8 cellular contexts compared by ENCODE assay signal in the genomic region with DNA sequence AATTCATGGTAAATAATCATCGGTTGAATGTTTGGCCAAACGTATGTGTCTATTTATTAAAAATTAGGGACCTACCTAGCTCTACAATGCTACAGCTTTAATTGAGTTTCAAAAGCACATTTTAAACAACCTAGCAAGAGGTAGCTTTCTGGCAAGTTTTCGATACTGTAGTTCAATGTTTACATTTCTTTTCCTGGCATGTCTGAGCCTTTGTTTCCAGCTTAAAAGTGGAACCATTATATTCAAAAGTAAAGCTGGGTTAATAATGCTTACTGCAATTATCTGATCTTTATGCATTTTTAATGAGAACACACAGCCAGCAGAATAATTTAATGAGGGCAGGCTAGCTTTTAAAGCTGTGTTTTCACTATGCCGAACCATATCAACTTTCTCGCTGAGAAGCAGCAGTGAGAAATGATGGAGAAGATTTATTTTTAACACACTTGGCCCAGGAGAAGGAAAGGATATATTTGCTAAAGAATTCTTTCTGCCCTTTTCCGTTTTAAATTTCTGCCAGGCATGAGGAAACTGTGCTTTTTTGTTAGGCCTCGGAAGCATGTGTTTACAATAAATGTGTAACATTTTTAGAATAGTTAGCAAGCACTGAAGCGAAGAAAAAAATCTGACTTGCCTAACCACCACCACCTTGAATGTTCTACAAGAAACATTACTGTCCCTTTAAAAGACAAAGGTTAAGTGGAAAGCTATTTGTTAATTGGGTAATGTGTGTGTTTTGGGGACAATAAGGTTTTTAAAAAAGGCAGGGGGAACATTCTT. TPM values are rescaled to one million over a fixed set of nuclear protein-coding genes. Genes with fewer than 3 reads are reported as not detected.
A peak's percentile ranks its signal among the peaks of the same experiment; 100 is the strongest.
DNase-seq lines count a peak whose midpoint lies in the region; ATAC-seq and TF ChIP-seq lines count a peak whose summit lies in the region.

No MANE protein-coding gene starts in this region.

- H3K36me3 Mint-ChIP-seq in WTC11, result no peaks in the 10 kb centered on the region

- no peaks in the 10 kb centered on the region for H3K9me3 Mint-ChIP-seq in WTC11

- H3K27me3 ChIP-seq in heart left ventricle (no peaks in the 10 kb centered on the region), hepatocyte (no peaks in the 10 kb centered on the region), spleen (replicated peaks in 1 of 7) (peaks cover 0 to 8% (median 0%) of the 10 kb centered on the region in 7 donors)

- POLR2A ChIA-PET in WTC11 (lab: Charles Lee), result no interaction called here

- TF ChIP-seq CTCF in heart left ventricle (IDR thresholded peaks at IDR 0.05), result no peak
- no peak for TF ChIP-seq CTCF in WTC11 (IDR thresholded peaks at IDR 0.05)
- TF ChIP-seq CTCF in hepatocyte (IDR thresholded peaks at IDR 0.05; ENCODE audit: poor library complexity), result no peak
- no peak for TF ChIP-seq CTCF in spleen (IDR thresholded peaks at IDR 0.05 in 8 of 11, conservative IDR thresholded peaks at IDR 0.05 in 3 of 11)

- H3K79me2 ChIP-seq in hepatocyte, result peaks cover 62% of the 10 kb centered on the region

- no peak overlapping the region for H3K27ac Mint-ChIP-seq in WTC11

- H3K4me3 Mint-ChIP-seq in WTC11, result peak overlapping the region; percentile 38

- H3K9me3 ChIP-seq in heart left ventricle (no peaks in the 10 kb centered on the region), hepatocyte (ENCODE audit: low read depth) (no peaks in the 10 kb centered on the region), spleen (no peaks in the 10 kb centered on the region)

- H3K4me2 ChIP-seq in hepatocyte, result peak overlapping the region; percentile 80

- 0 to 1% (median 1%) methylated on average over 8 of the region's 8 CpGs for WGBS in heart left ventricle, 4 donors
- 8% methylated on average over 8 of the region's 8 CpGs for WGBS in hepatocyte (ENCODE audit: low lambda C conversion rate, missing lambda C conversion rate)
- 4 to 7% (median 4%) methylated on average over 8 of the region's 8 CpGs for WGBS in spleen, 5 donors

- intact Hi-C loops in heart left ventricle (cut with DNase I) (loop anchor here in 8 of 10 donors (2.0 to 10.0 kb wide), 10 partner anchors 34 to 212 kb away; a partner anchor contains a TSS), left ventricle myocardium superior (cut with micrococcal nuclease) (loop anchor here (5.0 kb wide), 1 partner anchor 119 kb away; no protein-coding TSS in a partner anchor), spleen (cut with DNase I; ENCODE audit: low total_unique reads) (no loop called here)

- H3K4me3 ChIP-seq in heart left ventricle, result peak overlapping the region; percentile 47 to 81 (median 73)
- peak overlapping the region; percentile 41 for H3K4me3 ChIP-seq in hepatocyte
- H3K4me3 ChIP-seq in spleen, result peak overlapping the region; percentile 44 to 85 (median 57)

- no peak overlapping the region for H2AFZ ChIP-seq in hepatocyte

- peaks cover 17% of the 10 kb centered on the region for H4K20me1 ChIP-seq in hepatocyte (ENCODE audit: insufficient read depth, poor library complexity, severe bottlenecking)

- CTCF ChIA-PET in WTC11 (lab: Charles Lee), result interaction anchor here (0.6 to 6.8 kb wide), 7 partner anchors 10 to 635 kb away, joined by 3 to 37 read pairs (median 9); no protein-coding TSS in a partner anchor

- ATAC-seq in heart left ventricle (peak in 1 of 4 donors; percentile 1), left ventricle myocardium superior (no peak), WTC11 (no peak)

- DNase-seq in heart left ventricle, result no peak
- DNase-seq in left ventricle myocardium superior, result no peak
- no peak for DNase-seq in WTC11 (ENCODE audit: low spot score)
- DNase-seq in hepatocyte (ENCODE audit: low spot score), result no peak
- no peak for DNase-seq in spleen
- DNase-seq in MV-4-11 (lab: John Stamatoyannopoulos, UW), result no peak
- DNase-seq in activated CD4-positive, CD25-positive, alpha-beta regulatory T cell (lab: John Stamatoyannopoulos, UW), result no peak
- DNase-seq in stimulated activated CD4-positive, alpha-beta T cell treated with anti-CD3 and anti-CD28 coated beads, Interleukin-1b, Interleukin-23, amount 100 ng/mL, for 48 hours, result no peak

- H3K27me3 Mint-ChIP-seq in WTC11 (ENCODE audit: low read depth), result peaks cover 94% of the 10 kb centered on the region

- no peaks in the 10 kb centered on the region for H3K36me3 ChIP-seq in heart left ventricle
- no peaks in the 10 kb centered on the region for H3K36me3 ChIP-seq in hepatocyte (replicated peaks; ENCODE audit: insufficient read depth, low read depth)
- H3K36me3 ChIP-seq in spleen, result no peaks in the 10 kb centered on the region

- peaks cover 7 to 48% (median 38%) of the 10 kb centered on the region in 12 donors for H3K4me1 ChIP-seq in heart left ventricle
- H3K4me1 ChIP-seq in hepatocyte (ENCODE audit: insufficient read depth), result peaks cover 38% of the 10 kb centered on the region
- H3K4me1 ChIP-seq in spleen, result peaks cover 30 to 68% (median 51%) of the 10 kb centered on the region in 6 donors

- H3K27ac ChIP-seq in heart left ventricle (peak overlapping the region; percentile 71 to 96 (median 90)), hepatocyte (peak overlapping the region; percentile 96), spleen (peak overlapping the region; percentile 76 to 92 (median 83))

- no peaks in the 10 kb centered on the region for H3K9me2 ChIP-seq in hepatocyte (replicated peaks; ENCODE audit: insufficient read depth)

- TF ChIP-seq POLR2A in heart left ventricle (IDR thresholded peaks at IDR 0.05), result no peak
- no peak for TF ChIP-seq POLR2A in spleen (IDR thresholded peaks at IDR 0.05)

- peaks cover 37% of the 10 kb centered on the region for H3K4me1 Mint-ChIP-seq in WTC11

TF ChIP-seq in WTC11, 78 proteins besides CTCF, POLR2A, EP300 and RAD21:
- TF ChIP-seq, protein P1, sequence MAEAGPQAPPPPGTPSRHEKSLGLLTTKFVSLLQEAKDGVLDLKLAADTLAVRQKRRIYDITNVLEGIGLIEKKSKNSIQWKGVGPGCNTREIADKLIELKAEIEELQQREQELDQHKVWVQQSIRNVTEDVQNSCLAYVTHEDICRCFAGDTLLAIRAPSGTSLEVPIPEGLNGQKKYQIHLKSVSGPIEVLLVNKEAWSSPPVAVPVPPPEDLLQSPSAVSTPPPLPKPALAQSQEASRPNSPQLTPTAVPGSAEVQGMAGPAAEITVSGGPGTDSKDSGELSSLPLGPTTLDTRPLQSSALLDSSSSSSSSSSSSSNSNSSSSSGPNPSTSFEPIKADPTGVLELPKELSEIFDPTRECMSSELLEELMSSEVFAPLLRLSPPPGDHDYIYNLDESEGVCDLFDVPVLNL (CRISPR knock-in tag; IDR thresholded peaks at IDR 0.05; ENCODE audit: borderline replicate concordance, low read depth), result no peak
- TF ChIP-seq NFATC4 (CRISPR knock-in tag; IDR thresholded peaks at IDR 0.05) (no peak), CREB1 (CRISPR knock-in tag; IDR thresholded peaks at IDR 0.05) (no peak)

RNA-seq across cellular contexts. Expression of a gene that starts 1.0 kb away (rescaled TPM):
- total RNA-seq in heart left ventricle (100 to 1,000 TPM in 1 of 9 donors, 10 to 100 TPM in 8; 59.4 to 100 (median 83.1) TPM), left ventricle myocardium superior (66.7 TPM), WTC11 (2021) (0.85 to 1.9 TPM (median 1.7 TPM) in 3 replicates), hepatocyte (96.8 and 97.9 TPM in 2 replicates), spleen (10 to 100 TPM; 28.2 to 56.3 (median 40.4) TPM)
- polyA plus RNA-seq in heart left ventricle (10 to 100 TPM; 18.5 to 41.9 TPM), hepatocyte (27.4 and 33.8 TPM in 2 replicates), spleen (1 to 10 TPM; 7.0 to 7.7 (median 7.4) TPM)
